Comparison of ENCODE assay signal across 20 cellular contexts in genomic region chr1:40439247-40439646, GRCh38. TPM values are rescaled to one million over a fixed set of nuclear protein-coding genes. Genes with fewer than 3 reads are reported as not detected.
DNase-seq lines count a peak whose midpoint lies in the region; ATAC-seq and TF ChIP-seq lines count a peak whose summit lies in the region.
"Had no signal": no experiment of that assay in that cellular context is flagged by ENCODE, and none has a peak within 500 bp of the region (broad histone marks: within the 10 kb centered on the region; RNA-seq: fewer than 3 reads in every experiment).

No MANE protein-coding gene starts in this region.

- no peak overlapping the region for H3K4me3 Mint-ChIP-seq in CD4-positive, alpha-beta T cell
- H3K4me3 Mint-ChIP-seq: CD4-positive, alpha-beta memory T cell; T-cell; T-helper 2 cell treated with Interferon-gamma antibody and Interleukin-4, amounts not matched to agents 5 μg/mL and 100 μg/mL, for 36 hours had no signal

- CTCF ChIA-PET in CD4-positive, alpha-beta T cell (lab: Charles Lee) = interaction anchor here (1.2 to 2.5 kb wide), 5 partner anchors 12 to 286 kb away, joined by 3 to 14 read pairs (median 4); partner anchors contain the start of gene ZFP69B

- POLR2A ChIA-PET in CD4-positive, alpha-beta T cell (lab: Charles Lee) = interaction anchor here (1.2 kb wide), 1 partner anchor 92 kb away, joined by 4 read pairs; the partner anchor contains the start of gene ZNF684

- no peaks in the 10 kb centered on the region for H3K4me1 Mint-ChIP-seq in CD4-positive, alpha-beta T cell (ENCODE audit: low read depth)

- no peak overlapping the region for H3K27ac ChIP-seq in CD4-positive, alpha-beta T cell (ENCODE audit: low read depth, low read length)
- H3K27ac ChIP-seq: BLaER1, Peyer's patch, SJCRH30 had no signal

- peak; percentile 23 for DNase-seq in DMS79 treated with DMSO at 0.1 percent for 48 hours (lab: John Stamatoyannopoulos, UW)
- DNase-seq in NCI-H2029 treated with DMSO at 0.1 percent for 48 hours (lab: John Stamatoyannopoulos, UW) = peak; percentile 86
- DNase-seq in NCI-H2227 treated with DMSO at 0.1 percent for 48 hours (lab: John Stamatoyannopoulos, UW) = peak; percentile 43
- peak; percentile 52 for DNase-seq in left kidney (ENCODE audit: low read depth, low spot score)
- DNase-seq in CD4-positive, alpha-beta T cell = no peak
- no peak for DNase-seq in RKO (ENCODE audit: low spot score)
- DNase-seq in putamen (ENCODE audit: low spot score) = no peak
- DNase-seq: Caco-2; CD4-positive, alpha-beta memory T cell; DMS 273 treated with DMSO at 0.1 percent for 48 hours; GDM1; Kasumi-1; NCI-H2081; NCI-H526 treated with DMSO at 0.1 percent for 48 hours; Peyer's patch; SJCRH30; T-cell had no signal

- no peak for ATAC-seq in CD4-positive, alpha-beta T cell (ENCODE audit: poor library complexity)
- ATAC-seq in HG03039 (IDR thresholded peaks at IDR 0.05; ENCODE audit: unreplicated experiment) = no peak

- no peaks in the 10 kb centered on the region for H3K27me3 Mint-ChIP-seq in CD4-positive, alpha-beta T cell
- H3K27me3 Mint-ChIP-seq: CD4-positive, alpha-beta memory T cell; T-cell had no signal

- no peaks in the 10 kb centered on the region for H3K9me3 ChIP-seq in CD4-positive, alpha-beta T cell (ENCODE audit: control insufficient read depth, low read length)
- H3K9me3 ChIP-seq: Caco-2, Peyer's patch had no signal

- no peaks in the 10 kb centered on the region for H3K27me3 ChIP-seq in CD4-positive, alpha-beta T cell (ENCODE audit: control insufficient read depth, insufficient read depth, low read length)
- H3K27me3 ChIP-seq: BLaER1, Peyer's patch, SJCRH30 had no signal

- no peak for TF ChIP-seq CTCF in CD4-positive, alpha-beta T cell (IDR thresholded peaks at IDR 0.05)

- H3K27ac Mint-ChIP-seq in CD4-positive, alpha-beta T cell = no peak overlapping the region
- H3K27ac Mint-ChIP-seq: CD4-positive, alpha-beta memory T cell; T-cell; T-helper 2 cell treated with Interferon-gamma antibody and Interleukin-4, amounts not matched to agents 5 μg/mL and 100 μg/mL, for 36 hours had no signal

- intact Hi-C loops in CD4-positive, alpha-beta T cell (cut with DNase I, micrococcal nuclease) = loop anchor here (2.0 kb wide), 2 partner anchors 286 to 294 kb away; no protein-coding TSS in a partner anchor

- H3K36me3 Mint-ChIP-seq in CD4-positive, alpha-beta T cell (ENCODE audit: low read depth) = no peaks in the 10 kb centered on the region
- H3K36me3 Mint-ChIP-seq: T-cell had no signal

- no peaks in the 10 kb centered on the region for H3K9me3 Mint-ChIP-seq in CD4-positive, alpha-beta T cell
- H3K9me3 Mint-ChIP-seq: T-cell had no signal

RNA-seq across cellular contexts. Expression of gene ZFP69B, which starts 11.0 kb away (rescaled TPM):
- 1 to 10 TPM; 1.8 to 2.4 TPM for total RNA-seq in CD4-positive, alpha-beta T cell

RNA-seq across cellular contexts. Expression of gene ZFP69, which starts 37.8 kb away (rescaled TPM):
- total RNA-seq in CD4-positive, alpha-beta T cell = 1 to 10 TPM; 1.1 to 1.4 TPM

Comparison
In these comparisons a context has a peak if more than half of its experiments do, and no peak if none do; other contexts are left out.
1. DNase-seq: peak in DMS79 treated with DMSO at 0.1 percent for 48 hours (single experiment), NCI-H2029 treated with DMSO at 0.1 percent for 48 hours (single experiment), NCI-H2227 treated with DMSO at 0.1 percent for 48 hours (single experiment) and left kidney (single experiment); none in CD4-positive, alpha-beta T cell (0 of 10), RKO (single experiment) and putamen (single experiment).